Comparison of ENCODE assay signal across 8 cellular contexts in genomic region chr16:18789515-18789849, GRCh38. TPM values are rescaled to one million over a fixed set of nuclear protein-coding genes. Genes with fewer than 3 reads are reported as not detected.
A peak's percentile ranks its signal among the peaks of the same experiment; 100 is the strongest.
DNase-seq lines count a peak whose midpoint lies in the region; ATAC-seq and TF ChIP-seq lines count a peak whose summit lies in the region.

No MANE protein-coding gene starts in this region.

- DNase-seq in DMS153 treated with DMSO at 0.1 percent for 48 hours (lab: John Stamatoyannopoulos, UW; ENCODE audit: unreplicated experiment) (peak; percentile 3), DMS153 (lab: John Stamatoyannopoulos, UW) (no peak), adrenal gland (no peak), left lung (no peak), suprapubic skin (ENCODE audit: low spot score in 2 of 2) (no peak), NCI-H82 (lab: John Stamatoyannopoulos, UW) (no peak), middle frontal gyrus (ENCODE audit: extremely low spot score, low spot score) (no peak)

- no peak for TF ChIP-seq EP300 in suprapubic skin (IDR thresholded peaks at IDR 0.05)

- H3K4me1 ChIP-seq in adrenal gland (replicated peaks in 1 of 2) (peaks cover 26 to 71% of the 10 kb centered on the region in 2 donors), left lung (peaks cover 36 to 52% of the 10 kb centered on the region in 2 donors), suprapubic skin (peaks cover 48% of the 10 kb centered on the region)

- H3K4me3 ChIP-seq in adrenal gland (peak overlapping the region; percentile 54 to 100 (median 80)), left lung (peak overlapping the region; percentile 78 to 79), suprapubic skin (peak overlapping the region; percentile 77)

- H3K27me3 ChIP-seq in adrenal gland (no peaks in the 10 kb centered on the region), left lung (no peaks in the 10 kb centered on the region), suprapubic skin (no peaks in the 10 kb centered on the region)

- TF ChIP-seq POLR2A in adrenal gland (IDR thresholded peaks at IDR 0.05) (no peak), suprapubic skin (IDR thresholded peaks at IDR 0.05) (no peak)

- intact Hi-C loops in adrenal gland (cut with DNase I) (no loop called here), left lung (cut with DNase I) (no loop called here)

- no peaks in the 10 kb centered on the region for H3K9me3 ChIP-seq in adrenal gland (replicated peaks in 1 of 3)
- H3K9me3 ChIP-seq in left lung: no peaks in the 10 kb centered on the region
- no peaks in the 10 kb centered on the region for H3K9me3 ChIP-seq in suprapubic skin

- no peak for ATAC-seq in left lung
- ATAC-seq in GM21723 (IDR thresholded peaks at IDR 0.05; ENCODE audit: unreplicated experiment): no peak

- 0 to 3% (median 0%) methylated on average over 5 of the region's 5 CpGs for WGBS in adrenal gland, 4 donors
- 1% methylated on average over 5 of the region's 5 CpGs for WGBS in suprapubic skin

- H3K36me3 ChIP-seq in adrenal gland (replicated peaks in 1 of 2) (peaks cover 0 to 69% of the 10 kb centered on the region in 2 donors), left lung (peaks cover 0 to 73% of the 10 kb centered on the region in 2 donors), suprapubic skin (peaks cover 58% of the 10 kb centered on the region)

- H3K27ac ChIP-seq in adrenal gland (peak overlapping the region in 4 of 5 donors; percentile 55 to 96 (median 80)), left lung (peak overlapping the region; percentile 74 to 89), suprapubic skin (peak overlapping the region; percentile 87)

- TF ChIP-seq CTCF in adrenal gland (IDR thresholded peaks at IDR 0.05) (no peak), left lung (IDR thresholded peaks at IDR 0.05) (no peak), suprapubic skin (IDR thresholded peaks at IDR 0.05) (no peak)

RNA-seq across cellular contexts. Expression of gene RPS15A, which starts 0.7 kb away (rescaled TPM):
- total RNA-seq in adrenal gland: 1,000 to 10,000 TPM in 7 of 8 donors, 100 to 1,000 TPM in 1; 839 to 2,167 (median 1,230) TPM
- 1,000 to 10,000 TPM; 1,326 to 2,087 (median 2,036) TPM for polyA plus RNA-seq in adrenal gland
- total RNA-seq in left lung: 1,000 to 10,000 TPM; 1,015 to 1,060 TPM
- 1,000 to 10,000 TPM in 3 of 4 donors, 100 to 1,000 TPM in 1; 871 to 2,360 (median 1,711) TPM for total RNA-seq in suprapubic skin

RNA-seq across cellular contexts. Expression of gene ARL6IP1, which starts 11.9 kb away (rescaled TPM):
- 100 to 1,000 TPM; 115 to 439 (median 299) TPM for total RNA-seq in adrenal gland
- 100 to 1,000 TPM in 1 of 3 donors, 10 to 100 TPM in 2; 55.3 to 161 (median 88.1) TPM for polyA plus RNA-seq in adrenal gland
- 100 to 1,000 TPM in 1 of 2 donors, 10 to 100 TPM in 1; 97.6 to 115 TPM for total RNA-seq in left lung
- total RNA-seq in suprapubic skin: 100 to 1,000 TPM in 3 of 4 donors, 10 to 100 TPM in 1; 94.1 to 165 (median 124) TPM
